In the genomic region with DNA sequence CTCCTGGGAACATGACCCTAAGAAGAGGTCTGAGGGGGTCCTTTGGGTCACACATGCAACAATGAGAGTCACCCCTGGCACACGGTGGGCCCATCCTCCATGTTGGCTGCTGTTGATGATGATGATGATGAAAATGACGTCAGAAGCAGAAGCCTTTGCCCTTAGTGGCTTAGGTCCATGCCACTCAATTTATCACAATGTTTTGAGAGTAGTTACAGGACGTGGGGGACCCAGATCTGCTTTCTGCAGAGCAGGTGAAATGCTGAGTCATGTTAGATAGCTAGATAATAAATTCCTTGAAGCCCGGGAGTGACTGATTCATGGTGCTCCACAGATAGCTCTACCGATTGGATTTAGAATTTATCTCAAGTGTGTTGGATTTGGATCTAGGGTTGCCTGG, we compare ENCODE assay signal across 23 cellular contexts. TPM values are rescaled to one million over a fixed set of nuclear protein-coding genes. Genes with fewer than 3 reads are reported as not detected.
DNase-seq lines count a peak whose midpoint lies in the region; ATAC-seq, FAIRE-seq and TF ChIP-seq lines count a peak whose summit lies in the region.
"Had no signal": no experiment of that assay in that cellular context is flagged by ENCODE, and none has a peak within 500 bp of the region (broad histone marks: within the 10 kb centered on the region; RNA-seq: fewer than 3 reads in every experiment).

No MANE protein-coding gene starts in this region.

- CTCF ChIA-PET in HepG2 (lab: Yijun Ruan, JAX; ENCODE audit: low intra/inter-chr PET ratio, low total read pairs) (no interaction called here), PC-3 (lab: Charles Lee) (no interaction called here), H1 (lab: Charles Lee; ENCODE audit: partially characterized antibody) (interaction anchor here (3.0 kb wide), 1 partner anchor 8 kb away, joined by 26 read pairs; no protein-coding TSS in a partner anchor)

- FAIRE-seq in HepG2 (lab: Jason Lieb, UNC) (no peak), H1 (lab: Jason Lieb, UNC) (no peak)
- FAIRE-seq: GM19239 had no signal

- H3K9me3 ChIP-seq in HepG2 (ENCODE audit: low read length) (no peaks in the 10 kb centered on the region), right lobe of liver (no peaks in the 10 kb centered on the region), PC-3 (ENCODE audit: low read length) (no peaks in the 10 kb centered on the region), H1 (ENCODE audit: insufficient read depth in 2 of 2, low read depth in 1 of 2, low read length in 1 of 2) (no peaks in the 10 kb centered on the region)
- H3K9me3 ChIP-seq: HAP-1, SJCRH30 had no signal

- no peak overlapping the region for H2BK15ac ChIP-seq in H1 (ENCODE audit: low read length)

- BruUV-seq in HepG2 (replicated peaks; lab: Mats Ljungman, UMichigan): no TSS peak
- no TSS peak for BruUV-seq in PC-3 (replicated peaks; lab: Mats Ljungman, UMichigan)

- H3K79me1 ChIP-seq in H1 (ENCODE audit: low read depth, low read length): no peaks in the 10 kb centered on the region; the same call in 1 of the 2 replicates

- H2AK5ac ChIP-seq in H1 (ENCODE audit: low read depth, low read length): no peak overlapping the region

- H3K36me3 ChIP-seq in HepG2 (replicated peaks in 1 of 2; ENCODE audit: control insufficient read depth in 1 of 2, insufficient read depth in 2 of 2, low read length in 2 of 2): no peaks in the 10 kb centered on the region
- H3K36me3 ChIP-seq in right lobe of liver: peaks cover 0 to 24% (median 5%) of the 10 kb centered on the region in 4 donors
- no peaks in the 10 kb centered on the region for H3K36me3 ChIP-seq in PC-3 (ENCODE audit: low read depth, low read length)
- peaks cover 0 to 9% (median 0%) of the 10 kb centered on the region in 4 experiments; a peak in 4 of 8 replicates for H3K36me3 ChIP-seq in H1 (ENCODE audit: control insufficient read depth in 2 of 4, insufficient read depth in 4 of 4, low read length in 3 of 4)
- H3K36me3 ChIP-seq: SJCRH30 had no signal

- no peak overlapping the region for H3K18ac ChIP-seq in H1 (ENCODE audit: extremely low read depth, low read length)

- WGBS in HepG2 (ENCODE audit: low lambda C conversion rate): 39% methylated on average over 5 of the region's 5 CpGs
- 81% methylated on average over 4 of the region's 5 CpGs for WGBS in right lobe of liver (ENCODE audit: insufficient coverage, low coverage, low lambda C conversion rate, missing lambda C conversion rate)
- 88% methylated on average over 5 of the region's 5 CpGs; no CpG with 5 or more reads in 1 of the 2 experiments for WGBS in H1 (ENCODE audit: extremely low coverage in 1 of 2, insufficient coverage in 1 of 2, insufficient read length in 1 of 2, insufficient replicate concordance in 2 of 2, low coverage in 1 of 2, low lambda C conversion rate in 2 of 2, missing lambda C conversion rate in 1 of 2), 2 experiments

- TF ChIP-seq POLR2A in HepG2 (IDR thresholded peaks at IDR 0.05; ENCODE audit: insufficient read depth in 1 of 2, low read depth in 2 of 2, low read length in 2 of 2) (no peak), right lobe of liver (IDR thresholded peaks at IDR 0.05) (no peak), H1 (IDR thresholded peaks at IDR 0.05; ENCODE audit: control extremely low read depth in 1 of 2, low read depth in 2 of 2, low read length in 2 of 2) (no peak)

- no peaks in the 10 kb centered on the region for H3K9me2 ChIP-seq in PC-3 (replicated peaks; ENCODE audit: low read length)

- H4K20me1 ChIP-seq in HepG2 (ENCODE audit: insufficient read depth, low read length) (no peaks in the 10 kb centered on the region), PC-3 (ENCODE audit: low read length) (no peaks in the 10 kb centered on the region), H1 (replicated peaks in 1 of 2; ENCODE audit: control insufficient read depth in 1 of 2, insufficient read depth in 2 of 2, low read length in 2 of 2) (no peaks in the 10 kb centered on the region)

- H2BK120ac ChIP-seq in H1 (replicated peaks; ENCODE audit: low read depth, low read length): no peak overlapping the region

- no peak for ATAC-seq in HepG2
- no peak for ATAC-seq in right lobe of liver
- no peak for ATAC-seq in PC-3
- ATAC-seq: CD8-positive, alpha-beta T cell; Right ventricle myocardium inferior; SK-N-SH treated with all-trans-retinoic acid at 6 μM for 48 hours had no signal

- H3F3A ChIP-seq in PC-3 (ENCODE audit: low read length, unreplicated experiment): peaks cover 3% of the 10 kb centered on the region

- no peak overlapping the region for H2BK5ac ChIP-seq in H1 (ENCODE audit: low read depth, low read length)

- H4K91ac ChIP-seq in H1 (replicated peaks; ENCODE audit: insufficient read length, low read length): no peak overlapping the region

- POLR2A ChIA-PET in HepG2 (lab: Yijun Ruan, JAX) (no interaction called here), PC-3 (lab: Charles Lee; ENCODE audit: unreplicated experiment) (no interaction called here), H1 (lab: Charles Lee; ENCODE audit: partially characterized antibody) (no interaction called here)

- no peak overlapping the region for H2BK12ac ChIP-seq in H1 (ENCODE audit: low read depth, low read length)

- H3K23ac ChIP-seq in H1 (ENCODE audit: insufficient read length): no peak overlapping the region

- TF ChIP-seq EP300 in HepG2 (IDR thresholded peaks at IDR 0.05; ENCODE audit: low read depth in 2 of 2, low read length in 2 of 2) (no peak), HepG2 (CRISPR knock-in tag; IDR thresholded peaks at IDR 0.05; ENCODE audit: borderline replicate concordance) (no peak), H1 (IDR thresholded peaks at IDR 0.05; ENCODE audit: borderline replicate concordance in 1 of 2, low read depth in 2 of 2, low read length in 2 of 2) (no peak)

- H3K27ac ChIP-seq in HepG2 (ENCODE audit: extremely low read length, insufficient read depth, low read length): no peak overlapping the region
- H3K27ac ChIP-seq in right lobe of liver: no peak overlapping the region
- no peak overlapping the region for H3K27ac ChIP-seq in PC-3 (ENCODE audit: low read length)
- peak overlapping the region; percentile 27; the same call in 1 of the 2 replicates for H3K27ac ChIP-seq in H1 (ENCODE audit: low read depth, low read length)
- H3K27ac ChIP-seq: C4-2B, SJCRH30 had no signal

- in situ Hi-C loops in HepG2 (cut with HindIII; ENCODE audit: extremely low pct_ligation_motif_present, low pct_unique_long_range_greater_than_20kb): no loop called here

- DNase-seq in HepG2 (ENCODE audit: low spot score) (no peak), right lobe of liver (no peak), PC-3 (peak; percentile 3), H1 (ENCODE audit: low read depth in 1 of 2, low spot score in 2 of 2) (no peak), cerebellar cortex (ENCODE audit: low spot score) (no peak), RPMI8226 (no peak), NCI-H128 (lab: John Stamatoyannopoulos, UW; ENCODE audit: unreplicated experiment) (no peak), NAMALWA (ENCODE audit: low spot score) (no peak)
- DNase-seq: CD8-positive, alpha-beta T cell; DMS153; DND-41; NCI-H1092 treated with DMSO at 0.1 percent for 48 hours; NCI-H1436 treated with DMSO at 0.1 percent for 48 hours; NCI-H187 treated with DMSO at 0.1 percent for 48 hours; NCI-H2107; NCI-H524 treated with DMSO at 0.1 percent for 48 hours; NCI-H774; SJCRH30 had no signal

- no peak overlapping the region for H3K14ac ChIP-seq in H1 (ENCODE audit: insufficient read length)

- H4K5ac ChIP-seq in H1 (ENCODE audit: insufficient read length, low read depth, low read length): no peak overlapping the region

- no peak for TF ChIP-seq CTCF in HepG2 (CRISPR knock-in tag; IDR thresholded peaks at IDR 0.05)
- no peak for TF ChIP-seq CTCF in right lobe of liver (IDR thresholded peaks at IDR 0.05)
- TF ChIP-seq CTCF in PC-3 (conservative IDR thresholded peaks at IDR 0.05; ENCODE audit: low read depth, low read length): no peak
- no peak for TF ChIP-seq CTCF in H1 (IDR thresholded peaks at IDR 0.05; ENCODE audit: control extremely low read depth in 1 of 3, insufficient read depth in 1 of 3, low read depth in 1 of 3, low read length in 3 of 3)

- H3K4me1 ChIP-seq in HepG2 (ENCODE audit: insufficient read depth, low read length) (no peaks in the 10 kb centered on the region), right lobe of liver (no peaks in the 10 kb centered on the region), PC-3 (ENCODE audit: insufficient read depth, low read length) (peaks cover 35% of the 10 kb centered on the region), H1 (replicated peaks in 1 of 4; ENCODE audit: control insufficient read depth in 3 of 4, insufficient read depth in 4 of 4, low read length in 3 of 4) (no peaks in the 10 kb centered on the region)
- H3K4me1 ChIP-seq: HAP-1, SJCRH30 had no signal

- H3K4me2 ChIP-seq in HepG2 (ENCODE audit: low read depth, low read length) (no peak overlapping the region), PC-3 (ENCODE audit: low read length) (no peak overlapping the region), H1 (ENCODE audit: insufficient read depth in 1 of 2, low read depth in 2 of 2, low read length in 2 of 2) (no peak overlapping the region)

- TF ChIP-seq RAD21 in HepG2 (CRISPR knock-in tag; IDR thresholded peaks at IDR 0.05): no peak
- no peak for TF ChIP-seq RAD21 in H1 (IDR thresholded peaks at IDR 0.05 in 1 of 2, conservative IDR thresholded peaks at IDR 0.05 in 1 of 2; ENCODE audit: low read depth in 2 of 2, low read length in 2 of 2)

- no peak overlapping the region for H3K4me3 ChIP-seq in HepG2 (replicated peaks in 1 of 3; ENCODE audit: insufficient read depth in 1 of 3, low read depth in 2 of 3, low read length in 3 of 3)
- no peak overlapping the region for H3K4me3 ChIP-seq in right lobe of liver
- no peak overlapping the region for H3K4me3 ChIP-seq in PC-3 (ENCODE audit: low read length)
- H3K4me3 ChIP-seq in H1 (ENCODE audit: extremely low read depth in 1 of 4, insufficient read depth in 2 of 4, low read depth in 3 of 4, low read length in 4 of 4): no peak overlapping the region
- H3K4me3 ChIP-seq: HAP-1, SJCRH30 had no signal

- H4K8ac ChIP-seq in H1 (ENCODE audit: extremely low read depth, insufficient read depth, low read length): no peak overlapping the region

- no peak overlapping the region for H3K56ac ChIP-seq in H1 (replicated peaks; ENCODE audit: insufficient read length, low read depth, low read length)

- no peaks in the 10 kb centered on the region for H3K23me2 ChIP-seq in H1 (ENCODE audit: low read depth, low read length)

- no peaks in the 10 kb centered on the region for H3K27me3 ChIP-seq in HepG2 (ENCODE audit: control insufficient read depth in 1 of 2, insufficient read depth in 2 of 2, low read length in 2 of 2)
- H3K27me3 ChIP-seq in right lobe of liver: no peaks in the 10 kb centered on the region
- H3K27me3 ChIP-seq in PC-3 (ENCODE audit: low read length): no peaks in the 10 kb centered on the region
- H3K27me3 ChIP-seq in H1 (replicated peaks in 1 of 4; ENCODE audit: control insufficient read depth in 3 of 4, extremely low read depth in 1 of 4, insufficient read depth in 3 of 4, low read length in 3 of 4): no peaks in the 10 kb centered on the region
- H3K27me3 ChIP-seq: SJCRH30 had no signal

- H2BK20ac ChIP-seq in H1 (ENCODE audit: low read length): no peak overlapping the region

- H3K79me2 ChIP-seq in HepG2 (ENCODE audit: insufficient read depth, low read length): no peaks in the 10 kb centered on the region
- H3K79me2 ChIP-seq in PC-3 (ENCODE audit: low read length): no peaks in the 10 kb centered on the region
- H3K79me2 ChIP-seq in H1 (ENCODE audit: control insufficient read depth in 1 of 2, insufficient read depth in 2 of 2, low read length in 2 of 2): no peaks in the 10 kb centered on the region

- H3K9ac ChIP-seq in HepG2 (ENCODE audit: insufficient read depth, low read depth, low read length) (no peak overlapping the region), PC-3 (ENCODE audit: low read length) (no peak overlapping the region), H1 (replicated peaks in 1 of 4; ENCODE audit: extremely low read depth in 1 of 4, low read depth in 3 of 4, low read length in 3 of 4) (no peak overlapping the region)

- H2AFZ ChIP-seq in HepG2 (ENCODE audit: low read length) (no peak overlapping the region), PC-3 (ENCODE audit: low read length) (no peak overlapping the region), H1 (ENCODE audit: low read length) (no peak overlapping the region)

- intact Hi-C loops in HepG2 (cut with micrococcal nuclease; ENCODE audit: unreplicated experiment) (loop anchor here (10.0 kb wide), 1 partner anchor 695 kb away; no protein-coding TSS in a partner anchor), right lobe of liver (cut with DNase I) (no loop called here), PC-3 (cut with micrococcal nuclease) (loop anchor here (5.0 kb wide), 2 partner anchors 88 to 108 kb away; a partner anchor contains a TSS)

- no peak overlapping the region for H3K4ac ChIP-seq in H1 (replicated peaks; ENCODE audit: insufficient read length, low read depth, low read length)

RNA-seq across cellular contexts. Expression of a gene that starts 53.9 kb away (rescaled TPM):
- total RNA-seq in HepG2 (2016; rRNA removed; fragmentation: Illumina TruSeq; extraction: Trizol) (0.97 and 1.4 TPM in 2 replicates), right lobe of liver (10 to 100 TPM; 19.3 to 24.3 (median 20.4) TPM), PC-3 (2014; rRNA removed) (2.9 and 9.1 TPM in 2 replicates)
- 1.1 and 1.5 TPM in 2 replicates for total RNA-seq in HepG2 (2016; cell fraction: cytosol; rRNA removed; fragmentation: Illumina TruSeq; extraction: Trizol; ENCODE audit: low read depth)
- 0.76 and 1.1 TPM in 2 replicates for total RNA-seq in HepG2 (2016; cell fraction: insoluble cytoplasmic fraction; rRNA removed; fragmentation: Illumina TruSeq; extraction: Trizol)
- total RNA-seq in HepG2 (2016; cell fraction: membrane; rRNA removed; fragmentation: Illumina TruSeq; extraction: Trizol): 1.9 and 2.0 TPM in 2 replicates
- total RNA-seq in HepG2 (2016; cell fraction: nucleus; rRNA removed; fragmentation: Illumina TruSeq; extraction: Trizol): 1.5 and 1.6 TPM in 2 replicates
- polyA plus RNA-seq in HepG2 (2011; rRNA removed) (1.6 and 1.9 TPM in 2 replicates), H1 (2011; rRNA removed) (31.5 and 40.3 TPM in 2 replicates)
- 1.5 and 1.8 TPM in 2 replicates for polyA plus RNA-seq in HepG2 (2011; cell fraction: cytosol; rRNA removed)
- 2.1 and 2.7 TPM in 2 replicates for polyA plus RNA-seq in HepG2 (2011; cell fraction: nucleus; rRNA removed)
- polyA plus RNA-seq in HepG2 (2012): 2.7 and 3.0 TPM in 2 replicates
- polyA plus RNA-seq in HepG2 (2016; cell fraction: cytosol; fragmentation: Illumina TruSeq; extraction: Trizol; ENCODE audit: low read depth): 0.57 and 0.96 TPM in 2 replicates
- polyA plus RNA-seq in HepG2 (2016; cell fraction: insoluble cytoplasmic fraction; fragmentation: Illumina TruSeq; extraction: Trizol; ENCODE audit: low read depth): 1.3 and 1.4 TPM in 2 replicates
- polyA plus RNA-seq in HepG2 (2016; cell fraction: membrane; fragmentation: Illumina TruSeq; extraction: Trizol; ENCODE audit: low read depth): 1.2 and 1.5 TPM in 2 replicates
- 1.2 and 1.7 TPM in 2 replicates for polyA plus RNA-seq in HepG2 (2016; cell fraction: nucleus; fragmentation: Illumina TruSeq; extraction: Trizol; ENCODE audit: insufficient read depth, low read depth)
- 4.2 and 19.9 TPM in 2 replicates for polyA minus RNA-seq in HepG2 (2011; rRNA and poly(A)+ RNA removed; ENCODE audit: low replicate concordance)
- 1.2 and 3.5 TPM in 2 replicates for polyA minus RNA-seq in HepG2 (2011; cell fraction: cytosol; rRNA and poly(A)+ RNA removed)
- polyA minus RNA-seq in HepG2 (2011; cell fraction: nucleus; rRNA and poly(A)+ RNA removed): 5.8 and 9.1 TPM in 2 replicates
- total RNA-seq in H1 (2021; fragmentation: NEBNext Ultra II Directional; extraction: Animal tissue kit (Norgen Biotek cat#: 25700)): 55.1 and 57.1 TPM in 2 replicates
- 36.8 TPM for polyA plus RNA-seq in H1 (2011; cell fraction: cytosol; rRNA removed)
- polyA plus RNA-seq in H1 (2011; cell fraction: nucleus; rRNA removed): 101 TPM
- 38.1 to 46.4 TPM (median 40.5 TPM) in 4 replicates for polyA plus RNA-seq in H1 (2012, experiment 1 of 2)
- 12.7 TPM for polyA plus RNA-seq in H1 (2012, experiment 2 of 2)
- polyA plus RNA-seq in H1 (2013, experiment 1 of 2): 34.0 TPM
- polyA plus RNA-seq in H1 (2013, experiment 2 of 2): 33.8 TPM
- 128 and 144 TPM in 2 replicates for polyA minus RNA-seq in H1 (2011; rRNA and poly(A)+ RNA removed)
- 59.0 TPM for polyA minus RNA-seq in H1 (2011; cell fraction: cytosol; rRNA and poly(A)+ RNA removed)
- 89.8 TPM for polyA minus RNA-seq in H1 (2011; cell fraction: nucleus; rRNA and poly(A)+ RNA removed)

Comparison
In these comparisons a context has a peak if more than half of its experiments do, and no peak if none do; other contexts are left out.
1. intact Hi-C loops: an anchor here in HepG2 (10.0 kb wide) and PC-3 (5.0 kb wide); none called in right lobe of liver.